1 cellular context compared by ENCODE assay signal in the genomic region with DNA sequence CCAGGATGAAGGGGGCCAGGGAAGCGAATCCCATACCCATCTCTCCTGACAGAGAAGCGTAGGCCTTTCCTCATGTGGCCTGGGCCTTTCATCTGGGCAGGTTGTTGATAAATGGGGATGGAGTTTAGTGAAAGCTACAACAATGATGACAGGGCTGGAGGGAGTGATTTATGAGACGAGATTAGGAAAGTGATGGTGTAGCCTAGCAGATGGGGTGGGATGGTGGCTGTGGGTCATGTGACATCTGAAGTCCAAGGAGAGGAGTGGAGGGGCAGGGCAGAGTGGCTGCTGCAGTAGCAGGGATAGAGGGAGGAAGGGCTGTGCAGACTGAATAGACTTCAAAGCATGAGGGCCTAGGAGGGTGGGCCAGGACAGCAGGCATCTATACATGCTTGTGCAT.
TF ChIP-seq lines count a peak whose summit lies in the region.

No MANE protein-coding gene starts in this region.

TF ChIP-seq in K562, 482 proteins besides CTCF, POLR2A, EP300 and RAD21 (continued from another document):
- TF ChIP-seq CTBP1 (IDR thresholded peaks at IDR 0.05; ENCODE audit: borderline replicate concordance) (peak; percentile 92), NR2C2 (CRISPR knock-in tag; IDR thresholded peaks at IDR 0.05) (no peak), NR2C2 (tag; IDR thresholded peaks at IDR 0.05) (peak; percentile 26; the same call in 1 of the 2 replicates)
